ENCODE assay signal across 23 cellular contexts in genomic region chr22:23377767-23378166, GRCh38.
DNase-seq lines count a peak whose midpoint lies in the region; ATAC-seq and TF ChIP-seq lines count a peak whose summit lies in the region.
"Had no signal": no experiment of that assay in that cellular context is flagged by ENCODE, and none has a peak within 500 bp of the region (broad histone marks: within the 10 kb centered on the region; RNA-seq: fewer than 3 reads in every experiment).

No MANE protein-coding gene starts in this region.

- no peak overlapping the region for H3K4me3 Mint-ChIP-seq in activated naive CD4-positive, alpha-beta T cell treated with anti-CD3 and anti-CD28 coated beads, Interleukin-2, amount 50 U/mL, for 24 hours
- no peak overlapping the region for H3K4me3 Mint-ChIP-seq in activated naive CD4-positive, alpha-beta T cell treated with anti-CD3 and anti-CD28 coated beads for 36 hours
- H3K4me3 Mint-ChIP-seq in endodermal cell = no peak overlapping the region
- H3K4me3 Mint-ChIP-seq: CD14-positive monocyte; CD4-positive, alpha-beta memory T cell; CD4-positive, CD25-positive, alpha-beta regulatory T cell; CD8-positive, alpha-beta memory T cell had no signal

- no peaks in the 10 kb centered on the region for H3K9me3 Mint-ChIP-seq in activated naive CD4-positive, alpha-beta T cell treated with anti-CD3 and anti-CD28 coated beads, Interleukin-2, amount 50 U/mL, for 24 hours
- no peaks in the 10 kb centered on the region for H3K9me3 Mint-ChIP-seq in activated naive CD4-positive, alpha-beta T cell treated with anti-CD3 and anti-CD28 coated beads for 36 hours
- no peaks in the 10 kb centered on the region for H3K9me3 Mint-ChIP-seq in endodermal cell
- H3K9me3 Mint-ChIP-seq: CD4-positive, alpha-beta memory T cell; CD4-positive, CD25-positive, alpha-beta regulatory T cell; CD8-positive, alpha-beta memory T cell had no signal

- peak overlapping the region; percentile 35 for H3K27ac Mint-ChIP-seq in activated naive CD4-positive, alpha-beta T cell treated with anti-CD3 and anti-CD28 coated beads, Interleukin-2, amount 50 U/mL, for 24 hours
- H3K27ac Mint-ChIP-seq in activated naive CD4-positive, alpha-beta T cell treated with anti-CD3 and anti-CD28 coated beads for 36 hours = no peak overlapping the region
- H3K27ac Mint-ChIP-seq in endodermal cell = no peak overlapping the region
- H3K27ac Mint-ChIP-seq: CD14-positive monocyte; CD4-positive, alpha-beta memory T cell; CD4-positive, CD25-positive, alpha-beta regulatory T cell; CD8-positive, alpha-beta memory T cell had no signal

- no peak for DNase-seq in activated naive CD4-positive, alpha-beta T cell treated with anti-CD3 and anti-CD28 coated beads for 36 hours
- DNase-seq in endodermal cell = peak; percentile 22
- no peak for DNase-seq in OCI-M1 (lab: John Stamatoyannopoulos, UW)
- DNase-seq: 8988T; ACHN; BE2C; C1 segment of cervical spinal cord; CD4-positive, alpha-beta memory T cell; CD4-positive, CD25-positive, alpha-beta regulatory T cell; CD8-positive, alpha-beta memory T cell; COR-L47; DMS 273 treated with DMSO at 0.1 percent for 48 hours; DMS153; DMS53; DMS79; DND-41; EL; GDM1 had no signal

- no peaks in the 10 kb centered on the region for H3K36me3 Mint-ChIP-seq in activated naive CD4-positive, alpha-beta T cell treated with anti-CD3 and anti-CD28 coated beads, Interleukin-2, amount 50 U/mL, for 24 hours
- H3K36me3 Mint-ChIP-seq in activated naive CD4-positive, alpha-beta T cell treated with anti-CD3 and anti-CD28 coated beads for 36 hours (ENCODE audit: low read depth) = no peaks in the 10 kb centered on the region
- no peaks in the 10 kb centered on the region for H3K36me3 Mint-ChIP-seq in endodermal cell (ENCODE audit: low read depth)
- H3K36me3 Mint-ChIP-seq: CD14-positive monocyte; CD4-positive, alpha-beta memory T cell; CD4-positive, CD25-positive, alpha-beta regulatory T cell; CD8-positive, alpha-beta memory T cell had no signal

- intact Hi-C loops in activated naive CD4-positive, alpha-beta T cell treated with anti-CD3 and anti-CD28 coated beads for 36 hours (cut with micrococcal nuclease) = no loop called here

- H3K27ac ChIP-seq in endodermal cell (ENCODE audit: low read depth, low read length) = no peak overlapping the region
- H3K27ac ChIP-seq: BLaER1 had no signal

- no peak overlapping the region for H3K4me3 ChIP-seq in endodermal cell (ENCODE audit: low read length)
- H3K4me3 ChIP-seq: BLaER1, GM12878 had no signal

- H3K4me1 ChIP-seq in endodermal cell (ENCODE audit: control insufficient read depth, insufficient read depth, low read length) = no peaks in the 10 kb centered on the region
- H3K4me1 ChIP-seq: BE2C had no signal

- peaks cover 35% of the 10 kb centered on the region for H3K27me3 ChIP-seq in endodermal cell (ENCODE audit: control insufficient read depth, insufficient read depth, low read length, poor library complexity, severe bottlenecking)
- H3K27me3 ChIP-seq: BE2C, BLaER1 had no signal

- CTCF ChIA-PET in activated naive CD4-positive, alpha-beta T cell treated with anti-CD3 and anti-CD28 coated beads for 36 hours (lab: Charles Lee) = interaction anchor here (3.1 kb wide), 1 partner anchor 8 kb away, joined by 17 read pairs; no protein-coding TSS in a partner anchor

- H3K9ac ChIP-seq in endodermal cell (ENCODE audit: extremely low read depth, low read length, poor library complexity, severe bottlenecking) = no peak overlapping the region
- H3K9ac ChIP-seq: BLaER1 had no signal

- H3K27me3 Mint-ChIP-seq in activated naive CD4-positive, alpha-beta T cell treated with anti-CD3 and anti-CD28 coated beads, Interleukin-2, amount 50 U/mL, for 24 hours = no peaks in the 10 kb centered on the region
- peaks cover 2% of the 10 kb centered on the region for H3K27me3 Mint-ChIP-seq in activated naive CD4-positive, alpha-beta T cell treated with anti-CD3 and anti-CD28 coated beads for 36 hours (ENCODE audit: low read depth)
- H3K27me3 Mint-ChIP-seq in endodermal cell (ENCODE audit: insufficient read depth) = peaks cover 69% of the 10 kb centered on the region

- 87% methylated on average over 4 of the region's 6 CpGs; no CpG with 5 or more reads in 1 of the 2 experiments for WGBS in endodermal cell (ENCODE audit: insufficient coverage in 1 of 2, insufficient read length in 1 of 2), 2 experiments

- H3K9me3 ChIP-seq in endodermal cell (ENCODE audit: control insufficient read depth, low read length) = no peaks in the 10 kb centered on the region
- H3K9me3 ChIP-seq: BE2C, BLaER1 had no signal

- no peak for ATAC-seq in HG03039 (IDR thresholded peaks at IDR 0.05; ENCODE audit: unreplicated experiment)
- ATAC-seq: GM12878 had no signal

- no peak for TF ChIP-seq CTCF in endodermal cell (conservative IDR thresholded peaks at IDR 0.05)

- no peaks in the 10 kb centered on the region for H3K4me1 Mint-ChIP-seq in activated naive CD4-positive, alpha-beta T cell treated with anti-CD3 and anti-CD28 coated beads, Interleukin-2, amount 50 U/mL, for 24 hours
- no peaks in the 10 kb centered on the region for H3K4me1 Mint-ChIP-seq in activated naive CD4-positive, alpha-beta T cell treated with anti-CD3 and anti-CD28 coated beads for 36 hours (ENCODE audit: low read depth)
- no peaks in the 10 kb centered on the region for H3K4me1 Mint-ChIP-seq in endodermal cell
- H3K4me1 Mint-ChIP-seq: CD14-positive monocyte; CD4-positive, alpha-beta memory T cell; CD4-positive, CD25-positive, alpha-beta regulatory T cell; CD8-positive, alpha-beta memory T cell had no signal

- H3K36me3 ChIP-seq in endodermal cell (ENCODE audit: control insufficient read depth, insufficient read depth, low read length) = no peaks in the 10 kb centered on the region
- H3K36me3 ChIP-seq: BE2C, BLaER1 had no signal
